In genomic region chr3:174776123-174776522, GRCh38 we compare ENCODE assay signal across 20 cellular contexts.
DNase-seq lines count a peak whose midpoint lies in the region; ATAC-seq, FAIRE-seq and TF ChIP-seq lines count a peak whose summit lies in the region.
"Had no signal": no experiment of that assay in that cellular context is flagged by ENCODE, and none has a peak within 500 bp of the region (broad histone marks: within the 10 kb centered on the region; RNA-seq: fewer than 3 reads in every experiment).

No MANE protein-coding gene starts in this region.

- H2AFZ ChIP-seq in keratinocyte (ENCODE audit: control insufficient read depth, low read length) = no peak overlapping the region

- H3K4me1 Mint-ChIP-seq in stimulated activated naive CD8-positive, alpha-beta T cell treated with anti-CD3 and anti-CD28 coated beads, Interleukin-15, amount 100 ng/mL, for 72 hours = no peaks in the 10 kb centered on the region
- H3K4me1 Mint-ChIP-seq: activated B cell treated with CpG ODN at 0.5 μM for 24 hours; CD4-positive, CD25-positive, alpha-beta regulatory T cell; IgD-negative memory B cell; naive thymus-derived CD4-positive, alpha-beta T cell had no signal

- dilution Hi-C loops in keratinocyte (cut with MboI; ENCODE audit: extremely low pct_ligation_motif_present, low sequenced_read_pairs) = no loop called here

- H3K4me1 ChIP-seq in keratinocyte (ENCODE audit: control insufficient read depth, extremely low read depth, insufficient read depth, low read length) = no peaks in the 10 kb centered on the region

- H3K27me3 Mint-ChIP-seq in stimulated activated naive CD8-positive, alpha-beta T cell treated with anti-CD3 and anti-CD28 coated beads, Interleukin-15, amount 100 ng/mL, for 72 hours = no peaks in the 10 kb centered on the region
- H3K27me3 Mint-ChIP-seq: activated B cell treated with CpG ODN at 0.5 μM for 24 hours; CD4-positive, CD25-positive, alpha-beta regulatory T cell; IgD-negative memory B cell; naive thymus-derived CD4-positive, alpha-beta T cell had no signal

- no peak overlapping the region for H3K4me2 ChIP-seq in keratinocyte (ENCODE audit: control insufficient read depth, extremely low read depth, insufficient read depth, low read depth, low read length)

- no peak for ATAC-seq in stimulated activated naive CD8-positive, alpha-beta T cell treated with anti-CD3 and anti-CD28 coated beads, Interleukin-15, amount 100 ng/mL, for 72 hours
- ATAC-seq: naive thymus-derived CD4-positive, alpha-beta T cell had no signal

- no peak for TF ChIP-seq CTCF in cardiac fibroblast (IDR thresholded peaks at IDR 0.05; ENCODE audit: low read depth, low read length)
- TF ChIP-seq CTCF in keratinocyte (optimal IDR thresholded peaks at IDR 0.05 in 1 of 3, IDR thresholded peaks at IDR 0.05 in 1 of 3, conservative IDR thresholded peaks at IDR 0.05 in 1 of 3; ENCODE audit: extremely low read depth in 1 of 3, insufficient read depth in 2 of 3, low read length in 3 of 3) = no peak

- DNase-seq in H4 (ENCODE audit: low spot score) = peak; percentile 82
- DNase-seq in NCI-H226 = peak; percentile 85
- peak; percentile 20 to 59 for DNase-seq in cardiac fibroblast (ENCODE audit: low read depth in 2 of 2)
- DNase-seq in keratinocyte (ENCODE audit: low read depth, low spot score) = no peak
- DNase-seq in stimulated activated naive CD8-positive, alpha-beta T cell treated with anti-CD3 and anti-CD28 coated beads, Interleukin-15, amount 100 ng/mL, for 72 hours = no peak
- DNase-seq in globus pallidus (ENCODE audit: low spot score) = no peak
- no peak for DNase-seq in pons (ENCODE audit: low spot score)
- DNase-seq: activated B cell treated with CpG ODN at 0.5 μM for 24 hours; activated CD4-positive, alpha-beta T cell treated with anti-CD3 and anti-CD28 coated beads, Interleukin-2, amount 50 U/mL, for 48 hours; activated effector memory CD4-positive, alpha-beta T cell treated with anti-CD3 and anti-CD28 coated beads, Interleukin-2, amount 50 U/mL, for 16 hours; CD4-positive, CD25-positive, alpha-beta regulatory T cell; dermis blood vessel endothelial cell; naive thymus-derived CD4-positive, alpha-beta T cell; NCI-H1417 treated with DMSO at 0.1 percent for 48 hours; NCI-H524; stimulated activated CD4-positive, alpha-beta T cell treated with anti-CD3 and anti-CD28 coated beads, Interleukin-4, amount 100 ng/mL, for 24 hours; stimulated activated naive CD4-positive, alpha-beta T cell treated with Interleukin-2 at 50 U/mL for 16 hours; T-helper 9 cell had no signal

- no peaks in the 10 kb centered on the region for H3K9me1 ChIP-seq in keratinocyte (ENCODE audit: control insufficient read depth, extremely low read depth, insufficient read depth, low read length)

- no peak overlapping the region for H3K9ac ChIP-seq in keratinocyte (ENCODE audit: control insufficient read depth, extremely low read depth, insufficient read depth, low read length)

- no peaks in the 10 kb centered on the region for H3K27me3 ChIP-seq in keratinocyte (ENCODE audit: control insufficient read depth, extremely low read depth, insufficient read depth, low read length)

- no peaks in the 10 kb centered on the region for H3K79me2 ChIP-seq in keratinocyte (ENCODE audit: control insufficient read depth, insufficient read depth, low read length)

- no peak overlapping the region for H3K27ac ChIP-seq in keratinocyte (ENCODE audit: control insufficient read depth, insufficient read depth, low read length)

- no peaks in the 10 kb centered on the region for H3K36me3 ChIP-seq in keratinocyte (ENCODE audit: control insufficient read depth in 2 of 2, extremely low read depth in 1 of 2, insufficient read depth in 2 of 2, low read length in 2 of 2)

- no peak overlapping the region for H3K4me3 Mint-ChIP-seq in stimulated activated naive CD8-positive, alpha-beta T cell treated with anti-CD3 and anti-CD28 coated beads, Interleukin-15, amount 100 ng/mL, for 72 hours
- H3K4me3 Mint-ChIP-seq: activated B cell treated with CpG ODN at 0.5 μM for 24 hours; CD4-positive, CD25-positive, alpha-beta regulatory T cell; IgD-negative memory B cell; naive thymus-derived CD4-positive, alpha-beta T cell had no signal

- H4K20me1 ChIP-seq in keratinocyte (ENCODE audit: control insufficient read depth, extremely low read depth, insufficient read depth, low read length) = no peaks in the 10 kb centered on the region

- H3K4me3 ChIP-seq in cardiac fibroblast (replicated peaks in 1 of 2; ENCODE audit: low read depth in 2 of 2, low read length in 2 of 2) (no peak overlapping the region), keratinocyte (ENCODE audit: control insufficient read depth in 2 of 3, extremely low read depth in 1 of 3, insufficient read depth in 2 of 3, low read depth in 1 of 3, low read length in 3 of 3) (no peak overlapping the region)

- H3K9me3 ChIP-seq in keratinocyte (ENCODE audit: control insufficient read depth, low read depth, low read length) = no peaks in the 10 kb centered on the region

- no peak overlapping the region for H3K27ac Mint-ChIP-seq in stimulated activated naive CD8-positive, alpha-beta T cell treated with anti-CD3 and anti-CD28 coated beads, Interleukin-15, amount 100 ng/mL, for 72 hours
- H3K27ac Mint-ChIP-seq: activated B cell treated with CpG ODN at 0.5 μM for 24 hours; CD4-positive, CD25-positive, alpha-beta regulatory T cell; IgD-negative memory B cell; naive thymus-derived CD4-positive, alpha-beta T cell had no signal

- peaks cover 2 to 11% of the 10 kb centered on the region in 2 donors for H3K9me3 Mint-ChIP-seq in stimulated activated naive CD8-positive, alpha-beta T cell treated with anti-CD3 and anti-CD28 coated beads, Interleukin-15, amount 100 ng/mL, for 72 hours

- FAIRE-seq in keratinocyte (lab: Jason Lieb, UNC) = peak; percentile 48
- FAIRE-seq: GM12891 had no signal

Comparison
In these comparisons a context has a peak if more than half of its experiments do, and no peak if none do; other contexts are left out.
1. DNase-seq: peak in H4 (single experiment), NCI-H226 (single experiment) and cardiac fibroblast (2 of 2); none in keratinocyte (single experiment), stimulated activated naive CD8-positive, alpha-beta T cell treated with anti-CD3 and anti-CD28 coated beads, Interleukin-15, amount 100 ng/mL, for 72 hours (0 of 2), globus pallidus (single experiment) and pons (single experiment).